33 cellular contexts compared by ENCODE assay signal in the genomic region with DNA sequence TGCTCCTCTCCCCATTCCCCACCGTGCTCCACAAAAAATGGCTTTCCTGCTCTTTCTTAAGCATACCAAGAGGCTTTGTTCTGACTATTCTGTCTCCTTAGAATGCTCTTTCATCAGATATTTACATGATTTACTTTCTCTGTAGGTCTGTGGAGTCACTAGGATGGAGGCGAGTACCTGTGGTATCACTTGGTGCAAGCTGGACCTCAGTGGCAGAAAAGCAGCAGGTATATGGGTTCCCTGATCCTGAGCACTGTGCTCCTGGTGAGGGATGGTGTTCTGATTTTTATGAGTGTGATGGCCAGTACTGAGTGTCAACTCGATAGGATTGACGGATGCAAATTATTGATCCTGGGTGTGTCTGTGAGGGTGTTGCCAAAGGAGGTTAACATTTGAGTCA. TPM values are rescaled to one million over a fixed set of nuclear protein-coding genes. Genes with fewer than 3 reads are reported as not detected.
"Had no signal": no experiment of that assay in that cellular context is flagged by ENCODE, and none has a peak within 500 bp of the region (broad histone marks: within the 10 kb centered on the region; RNA-seq: fewer than 3 reads in every experiment).

No MANE protein-coding gene starts in this region.

- H3K9me2 ChIP-seq: SK-N-SH had no signal

- H3K27ac Mint-ChIP-seq: activated CD4-positive, alpha-beta memory T cell treated with anti-CD3 and anti-CD28 coated beads for 36 hours; activated T-helper 2 cell treated with anti-CD3 and anti-CD28 coated beads, Interferon-gamma antibody, Interleukin-2, Interleukin-4, amounts not matched to agents 10 μg/mL and 5 μg/mL and 100 μg/mL, durations not matched to agents 14 hours and 24 hours and 36 hours had no signal

- H3K27ac ChIP-seq: brain microvascular endothelial cell, cardiac muscle cell, colonic mucosa, Peyer's patch, RWPE1, SJCRH30, VCaP had no signal

- H3K4me2 ChIP-seq: SK-N-SH had no signal

- H3K9me3 Mint-ChIP-seq: activated CD4-positive, alpha-beta memory T cell treated with anti-CD3 and anti-CD28 coated beads for 36 hours; activated T-helper 2 cell treated with anti-CD3 and anti-CD28 coated beads, Interferon-gamma antibody, Interleukin-2, Interleukin-4, amounts not matched to agents 10 μg/mL and 5 μg/mL and 100 μg/mL, durations not matched to agents 14 hours and 24 hours and 36 hours had no signal

- DNase-seq: activated CD4-positive, alpha-beta memory T cell treated with anti-CD3 and anti-CD28 coated beads for 36 hours; activated CD4-positive, alpha-beta T cell treated with anti-CD3 and anti-CD28 coated beads for 4 hours; activated CD8-positive, alpha-beta memory T cell treated with anti-CD3 and anti-CD28 coated beads for 24 hours; activated gamma-delta T cell treated with Interleukin-2 at 50 U/mL for 16 hours; activated naive CD4-positive, alpha-beta T cell treated with anti-CD3 and anti-CD28 coated beads, Interleukin-2, amount 50 U/mL, for 16 hours; activated T-cell treated with anti-CD3 and anti-CD28 coated beads, Interleukin-2, amount 50 U/mL, for 48 hours; brain microvascular endothelial cell; colonic mucosa; KG1; MV-4-11; NCI-H1092 treated with DMSO at 0.1 percent for 48 hours; NCI-H1417 treated with DMSO at 0.1 percent for 48 hours; NCI-H1694; NCI-H2029; NCI-H2107; NCI-H2171 treated with DMSO at 0.1 percent for 48 hours; NCI-H226; NCI-H526 treated with DMSO at 0.1 percent for 48 hours; NK-92 treated with Interleukin-12 subunit alpha and Interleukin-12 subunit beta, amount 100 ng/mL, for 24 hours; Peyer's patch; Right ventricle myocardium superior; SJCRH30; SK-N-SH; T-helper 1 cell had no signal

- H3K36me3 Mint-ChIP-seq: activated CD4-positive, alpha-beta memory T cell treated with anti-CD3 and anti-CD28 coated beads for 36 hours had no signal

- H3K4me1 ChIP-seq: colonic mucosa, Peyer's patch, SJCRH30 had no signal

- H3K27me3 ChIP-seq: brain microvascular endothelial cell, cardiac muscle cell, colonic mucosa, Peyer's patch, SJCRH30 had no signal

- H3K4me3 ChIP-seq: cardiac muscle cell, colonic mucosa, Peyer's patch, SJCRH30 had no signal

- H3K4me3 Mint-ChIP-seq: activated CD4-positive, alpha-beta memory T cell treated with anti-CD3 and anti-CD28 coated beads for 36 hours had no signal

- H3K27me3 Mint-ChIP-seq: activated CD4-positive, alpha-beta memory T cell treated with anti-CD3 and anti-CD28 coated beads for 36 hours had no signal

- H3K36me3 ChIP-seq: brain microvascular endothelial cell, cardiac muscle cell, colonic mucosa, Peyer's patch, SJCRH30 had no signal

RNA-seq across cellular contexts. Expression of a gene that starts 10.0 kb away (rescaled TPM):
- total RNA-seq: activated CD4-positive, alpha-beta memory T cell treated with anti-CD3 and anti-CD28 coated beads for 36 hours; activated T-helper 2 cell treated with anti-CD3 and anti-CD28 coated beads, Interferon-gamma antibody, Interleukin-2, Interleukin-4, amounts not matched to agents 10 μg/mL and 5 μg/mL and 100 μg/mL, durations not matched to agents 14 hours and 24 hours and 36 hours; cardiac muscle cell; cerebellum; colonic mucosa; LHCN-M2; M059J; NCI-H460; Peyer's patch; Right ventricle myocardium superior; SJCRH30; T-helper 2 cell treated with Interferon-gamma antibody and Interleukin-4, amounts not matched to agents 100 ng/mL and 5 ng/mL, for 36 hours had no signal
- polyA plus RNA-seq: cardiac muscle cell, SK-N-SH had no signal
